In genomic region chr7:134347567-134347966, GRCh38 we compare ENCODE assay signal across 21 cellular contexts. TPM values are rescaled to one million over a fixed set of nuclear protein-coding genes. Genes with fewer than 3 reads are reported as not detected.
A peak's percentile ranks its signal among the peaks of the same experiment; 100 is the strongest.
DNase-seq lines count a peak whose midpoint lies in the region; ATAC-seq and TF ChIP-seq lines count a peak whose summit lies in the region.
"Had no signal": no experiment of that assay in that cellular context is flagged by ENCODE, and none has a peak within 500 bp of the region (broad histone marks: within the 10 kb centered on the region; RNA-seq: fewer than 3 reads in every experiment).

No MANE protein-coding gene starts in this region.

- H3K9me3 ChIP-seq in PC-9 (ENCODE audit: insufficient read depth, low read depth) (no peaks in the 10 kb centered on the region; the same call in 1 of the 2 replicates), right atrium auricular region (no peaks in the 10 kb centered on the region)
- H3K9me3 ChIP-seq: A549, SJSA1 had no signal

- peaks cover 4% of the 10 kb centered on the region for H3K4me1 Mint-ChIP-seq in progenitor cell of endocrine pancreas (ENCODE audit: low read depth)
- H3K4me1 Mint-ChIP-seq: CD14-positive monocyte had no signal

- BruUV-seq in PC-9 (replicated peaks; lab: Mats Ljungman, UMichigan): no TSS peak

- POLR2A ChIA-PET in BJ (lab: Charles Lee) (no interaction called here), PC-9 (lab: Charles Lee; ENCODE audit: unreplicated experiment) (no interaction called here)

- H3K79me2 ChIP-seq in PC-9 (ENCODE audit: low read depth): no peaks in the 10 kb centered on the region

- CTCF ChIA-PET in BJ (lab: Yijun Ruan, JAX): interaction anchor here (1.1 to 2.2 kb wide), 2 partner anchors 10 to 12 kb away, joined by 3 to 12 read pairs; no protein-coding TSS in a partner anchor
- CTCF ChIA-PET in PC-9 (lab: Charles Lee): interaction anchor here (0.7 kb wide), 1 partner anchor 997 kb away, joined by 7 read pairs; no protein-coding TSS in a partner anchor

- no peak overlapping the region for H3K27ac Mint-ChIP-seq in progenitor cell of endocrine pancreas

- DNase-seq in AG09309 (ENCODE audit: low read depth) (no peak), BJ (ENCODE audit: low read depth) (no peak), PC-9 (no peak), fibroblast of the aortic adventitia (ENCODE audit: low read depth) (no peak), progenitor cell of endocrine pancreas (ENCODE audit: low spot score, unreplicated experiment) (no peak), right atrium auricular region (ENCODE audit: low spot score) (no peak)
- DNase-seq: DMS79, GM23248, HCEC 1CT, KG1, NCI-H1105 treated with DMSO at 0.1 percent for 48 hours, NCI-H2029 treated with DMSO at 0.1 percent for 48 hours, NCI-H226, NCI-H510A treated with DMSO at 0.1 percent for 48 hours, NCI-H748 treated with DMSO at 0.1 percent for 48 hours, SW 1271, T-helper 2 cell had no signal

- H3K4me2 ChIP-seq in PC-9: no peak overlapping the region
- H3K4me2 ChIP-seq: A549 had no signal

- ATAC-seq in GM18907 (IDR thresholded peaks at IDR 0.05; ENCODE audit: unreplicated experiment): no peak

- H3K4me1 ChIP-seq in PC-9 (replicated peaks; ENCODE audit: insufficient read depth) (no peaks in the 10 kb centered on the region), right atrium auricular region (no peaks in the 10 kb centered on the region)
- H3K4me1 ChIP-seq: A549, SJSA1 had no signal

- peaks cover 18% of the 10 kb centered on the region for H3K27me3 Mint-ChIP-seq in progenitor cell of endocrine pancreas

- H4K20me1 ChIP-seq in PC-9 (ENCODE audit: insufficient read depth): no peaks in the 10 kb centered on the region

- peak; percentile 16 for TF ChIP-seq CTCF in AG09309 (IDR thresholded peaks at IDR 0.05; ENCODE audit: control insufficient read depth, insufficient read depth, low read depth, low read length, missing control alignments)
- 0 out of 2 replicates have a peak, but pooled peaks have one; percentile 3 for TF ChIP-seq CTCF in BJ (IDR thresholded peaks at IDR 0.05; ENCODE audit: insufficient read depth, low read depth, low read length)
- 0 out of 2 replicates have a peak, but pooled peaks have one; percentile 17 for TF ChIP-seq CTCF in PC-9 (conservative IDR thresholded peaks at IDR 0.05)
- peak; percentile 11 for TF ChIP-seq CTCF in fibroblast of the aortic adventitia (IDR thresholded peaks at IDR 0.05; ENCODE audit: insufficient read depth, low read length)
- TF ChIP-seq CTCF in progenitor cell of endocrine pancreas (IDR thresholded peaks at IDR 0.05; ENCODE audit: unreplicated experiment): no peak
- TF ChIP-seq CTCF in right atrium auricular region (IDR thresholded peaks at IDR 0.05): no peak

- H3K27ac ChIP-seq in PC-9: no peak overlapping the region
- H3K27ac ChIP-seq in right atrium auricular region: no peak overlapping the region
- H3K27ac ChIP-seq: A549, GM23248, SJSA1 had no signal

- no peak overlapping the region for H3K4me3 Mint-ChIP-seq in progenitor cell of endocrine pancreas (ENCODE audit: low read depth)
- H3K4me3 Mint-ChIP-seq: CD14-positive monocyte had no signal

- H3K9me2 ChIP-seq in PC-9 (ENCODE audit: insufficient read depth): no peaks in the 10 kb centered on the region

- H3K9me3 Mint-ChIP-seq in progenitor cell of endocrine pancreas (ENCODE audit: low read depth): peaks cover 4% of the 10 kb centered on the region

- H3K27me3 ChIP-seq in BJ (ENCODE audit: control insufficient read depth, insufficient read depth, low read length): peaks cover 11% of the 10 kb centered on the region
- H3K27me3 ChIP-seq in PC-9 (ENCODE audit: insufficient read depth, low read depth): no peaks in the 10 kb centered on the region
- H3K27me3 ChIP-seq in right atrium auricular region: no peaks in the 10 kb centered on the region

- H2AFZ ChIP-seq in PC-9: no peak overlapping the region
- H2AFZ ChIP-seq: GM23248 had no signal

- H3K36me3 ChIP-seq in BJ (ENCODE audit: control insufficient read depth, insufficient read depth, low read length): no peaks in the 10 kb centered on the region
- no peaks in the 10 kb centered on the region for H3K36me3 ChIP-seq in PC-9 (ENCODE audit: low read depth)
- H3K36me3 ChIP-seq in right atrium auricular region: no peaks in the 10 kb centered on the region
- H3K36me3 ChIP-seq: SJSA1 had no signal

- H3F3A ChIP-seq in PC-9 (ENCODE audit: insufficient read depth, low read depth): no peaks in the 10 kb centered on the region

- H3K36me3 Mint-ChIP-seq in progenitor cell of endocrine pancreas (ENCODE audit: insufficient read depth): no peaks in the 10 kb centered on the region
- H3K36me3 Mint-ChIP-seq: CD14-positive monocyte had no signal

- no peak overlapping the region for H3K4me3 ChIP-seq in AG09309 (ENCODE audit: control insufficient read depth, low read depth, low read length)
- no peak overlapping the region for H3K4me3 ChIP-seq in BJ (ENCODE audit: low read depth, low read length)
- H3K4me3 ChIP-seq in PC-9: no peak overlapping the region
- no peak overlapping the region for H3K4me3 ChIP-seq in fibroblast of the aortic adventitia (ENCODE audit: low read depth, low read length)
- H3K4me3 ChIP-seq in right atrium auricular region: no peak overlapping the region
- H3K4me3 ChIP-seq: A549, GM23248, SJSA1 had no signal

- intact Hi-C loops in PC-9 (cut with micrococcal nuclease; ENCODE audit: unreplicated experiment): no loop called here

RNA-seq across cellular contexts. Expression of gene SLC35B4, which starts 30.8 kb away (rescaled TPM):
- polyA plus RNA-seq in BJ (2011; rRNA removed): 25.1 and 27.3 TPM in 2 replicates
- 24.9 and 35.9 TPM in 2 replicates for polyA minus RNA-seq in BJ (2011; rRNA and poly(A)+ RNA removed)
- 16.7 and 17.9 TPM in 2 replicates for total RNA-seq in PC-9 (2021)
- 7.8 and 18.4 TPM in 2 replicates for total RNA-seq in fibroblast of the aortic adventitia (ENCODE audit: low replicate concordance)
- 31.6 and 34.2 TPM in 2 replicates for total RNA-seq in progenitor cell of endocrine pancreas
- total RNA-seq in right atrium auricular region: 1 to 10 TPM; 3.4 to 4.8 TPM

Comparison
In these comparisons a context has a peak if more than half of its experiments do, and no peak if none do; other contexts are left out.
1. CTCF ChIP-seq: peak in AG09309 (single experiment), BJ (single experiment), PC-9 (single experiment) and fibroblast of the aortic adventitia (single experiment); none in progenitor cell of endocrine pancreas (single experiment) and right atrium auricular region (0 of 2).